8 cellular contexts compared by ENCODE assay signal in genomic region chr12:42143401-42144173, GRCh38. TPM values are rescaled to one million over a fixed set of nuclear protein-coding genes. Genes with fewer than 3 reads are reported as not detected.
DNase-seq lines count a peak whose midpoint lies in the region; ATAC-seq and TF ChIP-seq lines count a peak whose summit lies in the region.

No MANE protein-coding gene starts in this region.

- H3K4me1 Mint-ChIP-seq in activated naive CD8-positive, alpha-beta T cell treated with anti-CD3 and anti-CD28 coated beads, Interleukin-2, amount 50 U/mL, for 24 hours: peaks cover 33% of the 10 kb centered on the region
- peaks cover 22 to 42% of the 10 kb centered on the region in 2 donors for H3K4me1 Mint-ChIP-seq in stimulated activated naive B cell treated with anti-CD40 and anti-IgM and Interleukin-4, amounts not matched to agents 10 μg/mL and 1 μg/mL and 100 μg/mL, for 72 hours

- no peaks in the 10 kb centered on the region for H3K9me3 Mint-ChIP-seq in activated naive CD8-positive, alpha-beta T cell treated with anti-CD3 and anti-CD28 coated beads, Interleukin-2, amount 50 U/mL, for 24 hours
- no peaks in the 10 kb centered on the region for H3K9me3 Mint-ChIP-seq in stimulated activated naive B cell treated with anti-CD40 and anti-IgM and Interleukin-4, amounts not matched to agents 10 μg/mL and 1 μg/mL and 100 μg/mL, for 72 hours

- no peak for ATAC-seq in Right ventricle myocardium inferior
- ATAC-seq in activated naive CD8-positive, alpha-beta T cell treated with anti-CD3 and anti-CD28 coated beads, Interleukin-2, amount 50 U/mL, for 24 hours: no peak
- ATAC-seq in stimulated activated naive B cell treated with anti-CD40 and anti-IgM and Interleukin-4, amounts not matched to agents 10 μg/mL and 1 μg/mL and 100 μg/mL, for 72 hours (replicated peaks): peak in 1 of 2 donors; percentile 1
- ATAC-seq in HG03097 (IDR thresholded peaks at IDR 0.05; ENCODE audit: low FRiP score, unreplicated experiment): no peak

- DNase-seq in left ventricle myocardium inferior (no peak), Right ventricle myocardium inferior (ENCODE audit: missing footprints) (no peak), Kasumi-1 (lab: John Stamatoyannopoulos, UW) (peak; percentile 20 to 36), iris pigment epithelial cell (ENCODE audit: low read depth) (peak; percentile 47), NCI-H774 (lab: John Stamatoyannopoulos, UW) (no peak)
- DNase-seq in activated naive CD8-positive, alpha-beta T cell treated with anti-CD3 and anti-CD28 coated beads, Interleukin-2, amount 50 U/mL, for 24 hours: no peak
- no peak for DNase-seq in stimulated activated naive B cell treated with anti-CD40 and anti-IgM and Interleukin-4, amounts not matched to agents 10 μg/mL and 1 μg/mL and 100 μg/mL, for 72 hours

- H3K27me3 Mint-ChIP-seq in activated naive CD8-positive, alpha-beta T cell treated with anti-CD3 and anti-CD28 coated beads, Interleukin-2, amount 50 U/mL, for 24 hours: no peaks in the 10 kb centered on the region
- H3K27me3 Mint-ChIP-seq in stimulated activated naive B cell treated with anti-CD40 and anti-IgM and Interleukin-4, amounts not matched to agents 10 μg/mL and 1 μg/mL and 100 μg/mL, for 72 hours: no peaks in the 10 kb centered on the region

- peak overlapping the region; percentile 93 for H3K4me3 Mint-ChIP-seq in activated naive CD8-positive, alpha-beta T cell treated with anti-CD3 and anti-CD28 coated beads, Interleukin-2, amount 50 U/mL, for 24 hours
- H3K4me3 Mint-ChIP-seq in stimulated activated naive B cell treated with anti-CD40 and anti-IgM and Interleukin-4, amounts not matched to agents 10 μg/mL and 1 μg/mL and 100 μg/mL, for 72 hours: peak overlapping the region; percentile 94 to 95

- H3K27me3 ChIP-seq in left ventricle myocardium inferior (ENCODE audit: low read depth): no peaks in the 10 kb centered on the region

- H3K36me3 Mint-ChIP-seq in activated naive CD8-positive, alpha-beta T cell treated with anti-CD3 and anti-CD28 coated beads, Interleukin-2, amount 50 U/mL, for 24 hours (ENCODE audit: low read depth): no peaks in the 10 kb centered on the region
- no peaks in the 10 kb centered on the region for H3K36me3 Mint-ChIP-seq in stimulated activated naive B cell treated with anti-CD40 and anti-IgM and Interleukin-4, amounts not matched to agents 10 μg/mL and 1 μg/mL and 100 μg/mL, for 72 hours

- no peak for TF ChIP-seq CTCF in left ventricle myocardium inferior (IDR thresholded peaks at IDR 0.05; ENCODE audit: borderline replicate concordance)

- H3K4me3 ChIP-seq in left ventricle myocardium inferior: peak overlapping the region; percentile 85

- no peaks in the 10 kb centered on the region for H3K9me3 ChIP-seq in left ventricle myocardium inferior (replicated peaks)

- H3K36me3 ChIP-seq in left ventricle myocardium inferior: no peaks in the 10 kb centered on the region

- peaks cover 39% of the 10 kb centered on the region for H3K4me1 ChIP-seq in left ventricle myocardium inferior

- peak overlapping the region; percentile 93 for H3K27ac ChIP-seq in left ventricle myocardium inferior (replicated peaks)

- intact Hi-C loops in left ventricle myocardium inferior (cut with micrococcal nuclease): no loop called here
- intact Hi-C loops in Right ventricle myocardium inferior (cut with DNase I): loop anchor here (2.0 to 5.0 kb wide), 2 partner anchors 93 to 339 kb away; no protein-coding TSS in a partner anchor

- peak overlapping the region; percentile 78 for H3K27ac Mint-ChIP-seq in activated naive CD8-positive, alpha-beta T cell treated with anti-CD3 and anti-CD28 coated beads, Interleukin-2, amount 50 U/mL, for 24 hours
- H3K27ac Mint-ChIP-seq in stimulated activated naive B cell treated with anti-CD40 and anti-IgM and Interleukin-4, amounts not matched to agents 10 μg/mL and 1 μg/mL and 100 μg/mL, for 72 hours: peak overlapping the region; percentile 93

RNA-seq across cellular contexts. Expression of gene GXYLT1, which starts 1.1 kb away (rescaled TPM):
- total RNA-seq in left ventricle myocardium inferior (5.4 TPM), Right ventricle myocardium inferior (4.8 TPM)

Comparison
In these comparisons a context has a peak if more than half of its experiments do, and no peak if none do; other contexts are left out.
1. DNase-seq: peak in Kasumi-1 (2 of 2) and iris pigment epithelial cell (single experiment); none in left ventricle myocardium inferior (single experiment), Right ventricle myocardium inferior (single experiment), activated naive CD8-positive, alpha-beta T cell treated with anti-CD3 and anti-CD28 coated beads, Interleukin-2, amount 50 U/mL, for 24 hours (single experiment), stimulated activated naive B cell treated with anti-CD40 and anti-IgM and Interleukin-4, amounts not matched to agents 10 μg/mL and 1 μg/mL and 100 μg/mL, for 72 hours (single experiment) and NCI-H774 (single experiment).